25 cellular contexts compared by ENCODE assay signal in the genomic region with DNA sequence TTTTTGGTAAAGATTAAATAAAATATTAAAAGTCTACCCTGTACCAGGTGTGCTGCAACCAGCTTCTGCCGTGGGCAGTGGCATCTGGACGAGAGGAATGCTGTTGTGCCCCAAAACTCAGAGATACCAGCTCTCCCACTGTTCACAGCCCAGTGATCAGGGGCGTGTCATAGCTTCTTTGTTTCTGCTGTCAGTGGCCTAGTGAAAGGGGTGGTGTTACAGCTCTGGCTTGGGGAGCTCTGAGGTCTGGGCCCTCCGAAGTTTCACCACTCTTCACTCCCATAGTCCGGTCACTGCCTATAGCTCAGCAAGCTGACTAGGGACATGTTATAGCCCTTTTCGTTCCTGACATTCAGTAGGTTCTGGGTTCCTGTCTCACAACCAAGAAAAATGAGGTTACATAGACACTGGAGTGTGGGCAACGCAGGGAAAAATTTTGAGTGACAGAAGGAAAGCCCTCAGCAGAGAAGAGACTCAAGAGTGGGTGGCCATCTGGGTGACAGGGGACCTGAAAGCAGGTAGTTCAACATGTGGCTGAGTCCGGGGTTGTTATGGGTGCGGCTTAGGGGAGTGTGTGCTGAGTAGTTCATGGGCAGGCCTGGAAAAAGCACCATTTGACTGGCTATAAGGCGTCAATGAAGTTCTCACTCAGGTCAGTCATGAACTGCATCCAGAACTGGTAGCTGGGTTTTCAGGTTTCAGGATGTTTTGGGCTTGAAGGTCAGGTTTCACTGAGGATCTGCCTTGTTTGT.
"Had no signal": no experiment of that assay in that cellular context is flagged by ENCODE, and none has a peak within 500 bp of the region (broad histone marks: within the 10 kb centered on the region; RNA-seq: fewer than 3 reads in every experiment).

No MANE protein-coding gene starts in this region.

- H3K27me3 ChIP-seq: brain microvascular endothelial cell, cardiac muscle cell had no signal

- H3K27ac ChIP-seq: brain microvascular endothelial cell, cardiac muscle cell, SK-N-MC had no signal

- ATAC-seq: activated CD8-positive, alpha-beta T cell treated with anti-CD3 and anti-CD28 coated beads, Interleukin-2, amount 10 ng/mL, durations not matched to agents 7 days and 5 days; activated naive CD4-positive, alpha-beta T cell treated with anti-CD3 and anti-CD28 coated beads, Interleukin-2, amount 50 U/mL, for 72 hours; activated T-cell treated with anti-CD3 and anti-CD28 coated beads, Interleukin-2, amount 50 U/mL, for 4 hours; Panc1; Right ventricle myocardium inferior had no signal

- H3K4me3 ChIP-seq: cardiac muscle cell, SK-N-MC had no signal

- H3K4me3 Mint-ChIP-seq: activated CD8-positive, alpha-beta T cell treated with anti-CD3 and anti-CD28 coated beads, Interleukin-2, amount 10 ng/mL, durations not matched to agents 7 days and 5 days; activated T-cell treated with anti-CD3 and anti-CD28 coated beads, Interleukin-2, amount 50 U/mL, for 4 hours had no signal

- H3K27ac Mint-ChIP-seq: activated CD8-positive, alpha-beta T cell treated with anti-CD3 and anti-CD28 coated beads, Interleukin-2, amount 10 ng/mL, durations not matched to agents 7 days and 5 days; activated naive CD4-positive, alpha-beta T cell treated with anti-CD3 and anti-CD28 coated beads, Interleukin-2, amount 50 U/mL, for 72 hours had no signal

- H3K36me3 ChIP-seq: brain microvascular endothelial cell, cardiac muscle cell had no signal

- DNase-seq: activated CD4-positive, alpha-beta T cell treated with anti-CD3 and anti-CD28 coated beads for 48 hours; activated CD4-positive, alpha-beta T cell treated with anti-CD3 and anti-CD28 coated beads, Interleukin-2, amount 50 U/mL, for 4 hours; activated CD4-positive, CD25-positive, alpha-beta regulatory T cell treated with anti-CD3 and anti-CD28 coated beads, Interleukin-2, amount 50 U/mL, for 72 hours; activated CD8-positive, alpha-beta T cell treated with anti-CD3 and anti-CD28 coated beads, Interleukin-2, amount 10 ng/mL, durations not matched to agents 7 days and 5 days; activated effector memory CD4-positive, alpha-beta T cell treated with anti-CD3 and anti-CD28 coated beads, Interleukin-2, amount 50 U/mL, for 16 hours; activated naive CD4-positive, alpha-beta T cell treated with Interleukin-2 at 50 U/mL for 16 hours; activated T-cell treated with anti-CD3 and anti-CD28 coated beads, Interleukin-2, amount 50 U/mL, for 4 hours; amygdala; brain microvascular endothelial cell; KG1; NCI-H1048; NCI-H1930; NCI-H2171 treated with DMSO at 0.1 percent for 48 hours; NCI-H226; NCI-H526; NCI-H82; NK-92 treated with Interleukin-12 subunit alpha and Interleukin-12 subunit beta, amount 100 ng/mL, for 24 hours; OCI-M1; RPMI8226; SW 1271 had no signal
